In the genomic region with DNA sequence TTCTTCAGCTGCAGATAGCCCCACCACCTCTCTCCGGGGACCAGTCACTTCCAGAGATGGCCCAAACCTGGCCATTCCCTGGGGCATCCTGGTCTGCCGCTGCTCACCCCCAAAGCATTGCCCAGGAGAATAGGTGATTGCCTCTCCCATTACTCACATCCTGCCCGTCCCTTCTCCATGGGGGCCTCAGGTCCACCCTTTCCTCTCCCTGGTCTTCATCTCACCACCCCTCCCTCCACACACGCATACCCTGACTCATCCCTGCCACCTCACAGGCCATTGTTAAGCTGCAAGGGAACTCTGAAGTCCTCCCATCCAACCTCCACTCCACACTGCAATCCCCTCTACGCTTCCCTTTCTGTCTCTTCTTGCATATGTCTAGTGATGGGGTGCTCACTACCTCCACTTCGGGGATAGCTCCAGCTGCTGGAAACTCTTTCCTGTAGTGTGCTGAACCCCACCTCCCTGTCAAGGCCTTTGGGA, we compare ENCODE assay signal across 8 cellular contexts. TPM values are rescaled to one million over a fixed set of nuclear protein-coding genes. Genes with fewer than 3 reads are reported as not detected.
A peak's percentile ranks its signal among the peaks of the same experiment; 100 is the strongest.
DNase-seq lines count a peak whose midpoint lies in the region; ATAC-seq and TF ChIP-seq lines count a peak whose summit lies in the region.

A gene with protein sequence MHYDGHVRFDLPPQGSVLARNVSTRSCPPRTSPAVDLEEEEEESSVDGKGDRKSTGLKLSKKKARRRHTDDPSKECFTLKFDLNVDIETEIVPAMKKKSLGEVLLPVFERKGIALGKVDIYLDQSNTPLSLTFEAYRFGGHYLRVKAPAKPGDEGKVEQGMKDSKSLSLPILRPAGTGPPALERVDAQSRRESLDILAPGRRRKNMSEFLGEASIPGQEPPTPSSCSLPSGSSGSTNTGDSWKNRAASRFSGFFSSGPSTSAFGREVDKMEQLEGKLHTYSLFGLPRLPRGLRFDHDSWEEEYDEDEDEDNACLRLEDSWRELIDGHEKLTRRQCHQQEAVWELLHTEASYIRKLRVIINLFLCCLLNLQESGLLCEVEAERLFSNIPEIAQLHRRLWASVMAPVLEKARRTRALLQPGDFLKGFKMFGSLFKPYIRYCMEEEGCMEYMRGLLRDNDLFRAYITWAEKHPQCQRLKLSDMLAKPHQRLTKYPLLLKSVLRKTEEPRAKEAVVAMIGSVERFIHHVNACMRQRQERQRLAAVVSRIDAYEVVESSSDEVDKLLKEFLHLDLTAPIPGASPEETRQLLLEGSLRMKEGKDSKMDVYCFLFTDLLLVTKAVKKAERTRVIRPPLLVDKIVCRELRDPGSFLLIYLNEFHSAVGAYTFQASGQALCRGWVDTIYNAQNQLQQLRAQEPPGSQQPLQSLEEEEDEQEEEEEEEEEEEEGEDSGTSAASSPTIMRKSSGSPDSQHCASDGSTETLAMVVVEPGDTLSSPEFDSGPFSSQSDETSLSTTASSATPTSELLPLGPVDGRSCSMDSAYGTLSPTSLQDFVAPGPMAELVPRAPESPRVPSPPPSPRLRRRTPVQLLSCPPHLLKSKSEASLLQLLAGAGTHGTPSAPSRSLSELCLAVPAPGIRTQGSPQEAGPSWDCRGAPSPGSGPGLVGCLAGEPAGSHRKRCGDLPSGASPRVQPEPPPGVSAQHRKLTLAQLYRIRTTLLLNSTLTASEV (minus strand): TSS at position 188 of the 483 bp plus-strand sequence. CDS start 14,096 bp downstream, outside the sequence.

- peak within 1 kb of the TSS in 10 of 59 donors; percentile 3 to 71 (median 39) for H3K27ac ChIP-seq in dorsolateral prefrontal cortex
- H3K27ac ChIP-seq in mesendoderm (ENCODE audit: low read depth, low read length): peak within 1 kb of the TSS; percentile 25
- H3K27ac ChIP-seq in urinary bladder (ENCODE audit: low read depth): peak within 1 kb of the TSS; percentile 14

- H3K4me3 ChIP-seq in NT2/D1 (ENCODE audit: insufficient read length, low read depth): peak within 1 kb of the TSS; percentile 79
- peak within 1 kb of the TSS; percentile 41 to 80 (median 65) for H3K4me3 ChIP-seq in dorsolateral prefrontal cortex
- H3K4me3 ChIP-seq in mesendoderm (ENCODE audit: low read length): peak within 1 kb of the TSS; percentile 46
- peak within 1 kb of the TSS; percentile 55 for H3K4me3 ChIP-seq in urinary bladder (ENCODE audit: low read depth, low read length)

- no peaks in the 10 kb centered on the region for H3K9me3 ChIP-seq in NT2/D1 (ENCODE audit: insufficient read depth, low read length)

- no CpG with 5 or more reads among the region's 6 CpGs for WGBS in mesendoderm (ENCODE audit: extremely low coverage, insufficient coverage, low lambda C conversion rate)
- 78% methylated on average over 6 of the region's 6 CpGs for WGBS in urinary bladder

- H3K27me3 ChIP-seq in NT2/D1 (ENCODE audit: insufficient read depth, insufficient read length) (no peaks in the 10 kb centered on the region), dorsolateral prefrontal cortex (peaks cover 0 to 4% (median 0%) of the 10 kb centered on the region in 45 donors), mesendoderm (ENCODE audit: insufficient read depth, low read length, poor library complexity) (no peaks in the 10 kb centered on the region)

- H4K8ac ChIP-seq in mesendoderm (ENCODE audit: low read depth, low read length): peak within 1 kb of the TSS; percentile 43

- H3K18ac ChIP-seq in mesendoderm (ENCODE audit: low read length): peak within 1 kb of the TSS; percentile 87

- no peaks in the 10 kb centered on the region for H3K79me2 ChIP-seq in mesendoderm (ENCODE audit: control insufficient read depth, insufficient read depth, low read length)

- no peak for TF ChIP-seq CTCF in dorsolateral prefrontal cortex (IDR thresholded peaks at IDR 0.05 in 54 of 56, conservative IDR thresholded peaks at IDR 0.05 in 2 of 56; ENCODE audit: low read depth in 1 of 56, partially characterized antibody in 56 of 56)

- peak within 1 kb of the TSS; percentile 12 for H2BK5ac ChIP-seq in mesendoderm (ENCODE audit: low read length)

- peak; percentile 21 for DNase-seq in DMS53 treated with DMSO at 0.1 percent for 48 hours (lab: John Stamatoyannopoulos, UW; ENCODE audit: unreplicated experiment)
- DNase-seq in NT2/D1 (ENCODE audit: low read depth, low spot score): no peak
- no peak for DNase-seq in dorsolateral prefrontal cortex
- peak; percentile 90 for DNase-seq in mesendoderm
- DNase-seq in DMS79 (lab: John Stamatoyannopoulos, UW): no peak
- DNase-seq in NCI-H526 (lab: John Stamatoyannopoulos, UW): no peak

- intact Hi-C loops in dorsolateral prefrontal cortex (cut with DNase I): no loop called here

- no peak within 1 kb of the TSS for H2BK120ac ChIP-seq in mesendoderm (ENCODE audit: low read depth, low read length)

- H4K5ac ChIP-seq in mesendoderm (ENCODE audit: low read length): no peak within 1 kb of the TSS

- H3K79me1 ChIP-seq in mesendoderm (ENCODE audit: low read length): no peaks in the 10 kb centered on the region

- H3K4me2 ChIP-seq in mesendoderm (ENCODE audit: low read length): peak within 1 kb of the TSS; percentile 62

- no peak for ATAC-seq in HG02970 (IDR thresholded peaks at IDR 0.05; ENCODE audit: low FRiP score, unreplicated experiment)

- H2AK5ac ChIP-seq in mesendoderm (ENCODE audit: low read length): no peak within 1 kb of the TSS

- peak within 1 kb of the TSS; percentile 49 for H3K4ac ChIP-seq in mesendoderm (ENCODE audit: low read depth, low read length)

- peak within 1 kb of the TSS; percentile 67 for H3K23ac ChIP-seq in mesendoderm (ENCODE audit: low read length)

- H3K36me3 ChIP-seq in NT2/D1 (ENCODE audit: insufficient read depth, insufficient read length, low read length) (no peaks in the 10 kb centered on the region), mesendoderm (ENCODE audit: control insufficient read depth, insufficient read depth, low read length) (no peaks in the 10 kb centered on the region), urinary bladder (ENCODE audit: insufficient read depth) (no peaks in the 10 kb centered on the region)

- no peak within 1 kb of the TSS for H2BK15ac ChIP-seq in mesendoderm (replicated peaks; ENCODE audit: low read depth)

- H3K9ac ChIP-seq in NT2/D1 (ENCODE audit: insufficient read length, low read depth): peak within 1 kb of the TSS; percentile 91
- peak within 1 kb of the TSS; percentile 96 for H3K9ac ChIP-seq in mesendoderm (ENCODE audit: low read length)

- H3K4me1 ChIP-seq in NT2/D1 (ENCODE audit: insufficient read depth, insufficient read length) (peaks cover 27% of the 10 kb centered on the region), mesendoderm (ENCODE audit: control insufficient read depth, low read depth, low read length) (peaks cover 2% of the 10 kb centered on the region), urinary bladder (ENCODE audit: insufficient read depth) (no peaks in the 10 kb centered on the region)

- H3K56ac ChIP-seq in mesendoderm (ENCODE audit: low read length): peak within 1 kb of the TSS; percentile 96

RNA-seq across cellular contexts. Expression of the gene that starts here (rescaled TPM):
- total RNA-seq in dorsolateral prefrontal cortex (100 to 1,000 TPM in 1 of 120 experiments, 10 to 100 TPM in 119; 15.9 to 101 (median 58.6) TPM), urinary bladder (9.9 TPM)
- polyA plus RNA-seq in mesendoderm (2013, experiment 1 of 2): 5.0 TPM
- 5.0 TPM for polyA plus RNA-seq in mesendoderm (2013, experiment 2 of 2)
- polyA plus RNA-seq in urinary bladder: 5.8 TPM

Comparison
In these comparisons a context has a peak if more than half of its experiments do, and no peak if none do; other contexts are left out.
1. DNase-seq: peak in DMS53 treated with DMSO at 0.1 percent for 48 hours (single experiment) and mesendoderm (single experiment); none in NT2/D1 (single experiment), dorsolateral prefrontal cortex (0 of 10), DMS79 (single experiment) and NCI-H526 (0 of 2).
2. Peak in every context shown above with its lines, with median percentiles within 50 percentile points of each other: H3K4me3 ChIP-seq.